Comparison of ENCODE assay signal across 8 cellular contexts in genomic region chr5:32312682-32313523, GRCh38. TPM values are rescaled to one million over a fixed set of nuclear protein-coding genes. Genes with fewer than 3 reads are reported as not detected.
DNase-seq lines count a peak whose midpoint lies in the region; ATAC-seq and TF ChIP-seq lines count a peak whose summit lies in the region.

TSS of gene MTMR12 (minus strand) at chr5:32312939. CDS start at chr5:32312838, 101 bp downstream.

- H3K79me2 ChIP-seq in smooth muscle cell (ENCODE audit: low read depth): peaks cover 39% of the 10 kb centered on the region

- H3K9me3 Mint-ChIP-seq in activated B cell treated with CpG ODN at 0.5 μM for 24 hours: no peaks in the 10 kb centered on the region

- H3K4me3 Mint-ChIP-seq in activated B cell treated with CpG ODN at 0.5 μM for 24 hours: peak within 1 kb of the TSS; percentile 90

- TF ChIP-seq CTCF in activated B cell treated with CpG ODN at 0.5 μM for 24 hours (IDR thresholded peaks at IDR 0.05) (no peak), smooth muscle cell (IDR thresholded peaks at IDR 0.05; ENCODE audit: borderline replicate concordance, insufficient read depth, poor library complexity, severe bottlenecking) (no peak)

- no peaks in the 10 kb centered on the region for H3K9me3 ChIP-seq in smooth muscle cell (replicated peaks; ENCODE audit: low read depth)

- H3K36me3 Mint-ChIP-seq in activated B cell treated with CpG ODN at 0.5 μM for 24 hours (ENCODE audit: low read depth): peaks cover 11% of the 10 kb centered on the region

- H3K4me2 ChIP-seq in smooth muscle cell: peak within 1 kb of the TSS; percentile 97

- DNase-seq in AG08395 (ENCODE audit: low spot score) (peak; percentile 99), NCI-H345 (lab: John Stamatoyannopoulos, UW) (peak; percentile 100), activated B cell treated with CpG ODN at 0.5 μM for 24 hours (peak; percentile 100), caudate nucleus (lab: John Stamatoyannopoulos, UW) (peak; percentile 66 to 100 (median 99)), iPS-NIHi7 (ENCODE audit: extremely low spot score) (peak; percentile 100), smooth muscle cell (lab: John Stamatoyannopoulos, UW; ENCODE audit: unreplicated experiment) (peak; percentile 95)

- CTCF ChIA-PET in activated B cell treated with CpG ODN at 0.5 μM for 24 hours (lab: Charles Lee): interaction anchor here (0.7 kb wide), 1 partner anchor 139 kb away, joined by 3 read pairs; the partner anchor contains the start of gene GOLPH3

- H3K27me3 Mint-ChIP-seq in activated B cell treated with CpG ODN at 0.5 μM for 24 hours: no peaks in the 10 kb centered on the region

- H3K27ac ChIP-seq in caudate nucleus (ENCODE audit: low read depth, low read length): peak within 1 kb of the TSS; percentile 82
- H3K27ac ChIP-seq in smooth muscle cell (ENCODE audit: low read depth): peak within 1 kb of the TSS; percentile 72

- ATAC-seq in HG03196 (IDR thresholded peaks at IDR 0.05; ENCODE audit: unreplicated experiment) (peak; percentile 96), activated B cell treated with CpG ODN at 0.5 μM for 24 hours (ENCODE audit: low read depth) (peak; percentile 89)

- peak within 1 kb of the TSS; percentile 79 for H3K4me3 ChIP-seq in smooth muscle cell

- 1% methylated on average over 36 of the region's 79 CpGs for WGBS in smooth muscle cell (ENCODE audit: low lambda C conversion rate)

- TF ChIP-seq POLR2A in GM18951 (IDR thresholded peaks at IDR 0.05; ENCODE audit: extremely low read depth, insufficient read depth, insufficient read length): peak; percentile 93

- peaks cover 11% of the 10 kb centered on the region for H3K4me1 ChIP-seq in smooth muscle cell (ENCODE audit: low read depth)

- peak within 1 kb of the TSS; percentile 90 for H2AFZ ChIP-seq in smooth muscle cell (ENCODE audit: low read depth)

- no peaks in the 10 kb centered on the region for H3K27me3 ChIP-seq in smooth muscle cell (ENCODE audit: low read depth)

- H3K4me1 Mint-ChIP-seq in activated B cell treated with CpG ODN at 0.5 μM for 24 hours: peaks cover 41% of the 10 kb centered on the region

- no peaks in the 10 kb centered on the region for H3F3A ChIP-seq in smooth muscle cell (ENCODE audit: low read depth)

- H3K27ac Mint-ChIP-seq in activated B cell treated with CpG ODN at 0.5 μM for 24 hours: peak within 1 kb of the TSS; percentile 91

- intact Hi-C loops in activated B cell treated with CpG ODN at 0.5 μM for 24 hours (cut with micrococcal nuclease): loop anchor here (1.0 to 10.0 kb wide), 10 partner anchors 10 to 1132 kb away; partner anchors contain the start of genes C5orf22, DROSHA, GOLPH3 and SUB1

- POLR2A ChIA-PET in activated B cell treated with CpG ODN at 0.5 μM for 24 hours (lab: Charles Lee): interaction anchor here (0.6 to 1.9 kb wide), 4 partner anchors 34 to 139 kb away, joined by 3 to 11 read pairs (median 4); partner anchors contain the start of gene GOLPH3

- H3K36me3 ChIP-seq in smooth muscle cell (ENCODE audit: low read depth): no peaks in the 10 kb centered on the region

- H4K20me1 ChIP-seq in smooth muscle cell (ENCODE audit: low read depth): peaks cover 29% of the 10 kb centered on the region

- in situ Hi-C loops in GM18951 (cut with MboI; ENCODE audit: low sequenced_read_pairs, unreplicated experiment): no loop called here

- peak within 1 kb of the TSS; percentile 80 for H3K9ac ChIP-seq in smooth muscle cell (ENCODE audit: low read depth)

RNA-seq across cellular contexts. Expression of gene MTMR12, which starts in this region (rescaled TPM):
- total RNA-seq in activated B cell treated with CpG ODN at 0.5 μM for 24 hours (26.8 and 36.3 TPM in 2 replicates), smooth muscle cell (8.6 and 13.3 TPM in 2 replicates)
- polyA plus RNA-seq in smooth muscle cell: 4.4 and 6.6 TPM in 2 replicates

Comparison
In these comparisons a context has a peak if more than half of its experiments do, and no peak if none do; other contexts are left out.
1. Peak in every context shown above with its lines: DNase-seq, ATAC-seq, H3K4me3 ChIP-seq and H3K27ac ChIP-seq.